1 cellular context compared by ENCODE assay signal in genomic region chr11:3106736-3107524, GRCh38.
TF ChIP-seq lines count a peak whose summit lies in the region.

No MANE protein-coding gene starts in this region.

TF ChIP-seq in HepG2, 621 proteins besides CTCF, POLR2A, EP300 and RAD21:
- TF ChIP-seq ZNF770 (CRISPR knock-in tag; IDR thresholded peaks at IDR 0.05), result no peak
- TF ChIP-seq RFX1 (IDR thresholded peaks at IDR 0.05), result no peak
- no peak for TF ChIP-seq CENPBD1 (CRISPR knock-in tag; IDR thresholded peaks at IDR 0.05; ENCODE audit: borderline replicate concordance, low read depth)
- no peak for TF ChIP-seq HDAC6 (IDR thresholded peaks at IDR 0.05; ENCODE audit: low read depth, low read length)
- TF ChIP-seq IKZF4 (CRISPR knock-in tag; IDR thresholded peaks at IDR 0.05; ENCODE audit: borderline replicate concordance, low read depth, not compliant biosample characterization), result no peak
- TF ChIP-seq ZNF7 (CRISPR knock-in tag; IDR thresholded peaks at IDR 0.05), result no peak
- TF ChIP-seq CENPT (CRISPR knock-in tag; IDR thresholded peaks at IDR 0.05; ENCODE audit: low read depth), result no peak
- TF ChIP-seq GATAD2A (CRISPR knock-in tag; IDR thresholded peaks at IDR 0.05), result no peak
